1 cellular context compared by ENCODE assay signal in the genomic region with DNA sequence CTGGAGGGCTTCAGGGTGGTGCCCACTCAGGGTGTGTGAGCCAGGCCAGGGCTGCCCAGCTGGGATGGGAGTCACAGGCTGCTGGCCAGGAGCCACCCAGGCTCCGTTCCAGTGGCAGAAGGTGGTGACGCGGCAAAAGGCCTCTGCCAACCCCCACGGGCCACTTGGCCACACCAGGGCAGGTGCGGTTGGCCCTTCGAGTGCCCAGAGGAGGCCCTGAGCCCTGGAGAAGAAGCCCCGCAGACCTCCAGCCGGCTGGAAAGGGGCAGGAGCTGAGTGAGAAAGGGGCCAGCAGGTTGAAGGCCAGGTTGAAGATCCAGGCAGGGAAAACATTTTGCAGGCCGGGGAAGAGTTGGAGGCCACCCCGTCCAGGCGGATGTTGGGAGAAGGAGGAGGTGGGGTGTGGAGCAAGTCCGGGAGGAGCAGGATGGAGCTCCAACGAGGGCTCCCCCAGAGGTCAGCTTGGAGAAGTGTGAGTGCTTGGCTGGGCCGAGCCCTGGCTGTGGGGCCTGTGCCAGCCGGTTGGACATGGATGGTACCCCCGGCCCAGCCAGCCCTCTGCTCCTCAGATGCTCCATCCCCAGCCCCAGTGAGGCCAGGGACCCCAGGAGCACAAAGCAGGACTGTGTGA.
TF ChIP-seq lines count a peak whose summit lies in the region.

No MANE protein-coding gene starts in this region.

TF ChIP-seq in GM23338, 12 proteins besides CTCF, POLR2A, EP300 and RAD21 (continued from another document):
- TF ChIP-seq, protein P1, sequence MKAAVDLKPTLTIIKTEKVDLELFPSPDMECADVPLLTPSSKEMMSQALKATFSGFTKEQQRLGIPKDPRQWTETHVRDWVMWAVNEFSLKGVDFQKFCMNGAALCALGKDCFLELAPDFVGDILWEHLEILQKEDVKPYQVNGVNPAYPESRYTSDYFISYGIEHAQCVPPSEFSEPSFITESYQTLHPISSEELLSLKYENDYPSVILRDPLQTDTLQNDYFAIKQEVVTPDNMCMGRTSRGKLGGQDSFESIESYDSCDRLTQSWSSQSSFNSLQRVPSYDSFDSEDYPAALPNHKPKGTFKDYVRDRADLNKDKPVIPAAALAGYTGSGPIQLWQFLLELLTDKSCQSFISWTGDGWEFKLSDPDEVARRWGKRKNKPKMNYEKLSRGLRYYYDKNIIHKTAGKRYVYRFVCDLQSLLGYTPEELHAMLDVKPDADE (IDR thresholded peaks at IDR 0.05) = no peak
- TF ChIP-seq ZNF331 (CRISPR knock-in tag; IDR thresholded peaks at IDR 0.05; ENCODE audit: low read depth) (no peak), JUNB (IDR thresholded peaks at IDR 0.05; ENCODE audit: unreplicated experiment) (no peak)
- TF ChIP-seq, protein P2, sequence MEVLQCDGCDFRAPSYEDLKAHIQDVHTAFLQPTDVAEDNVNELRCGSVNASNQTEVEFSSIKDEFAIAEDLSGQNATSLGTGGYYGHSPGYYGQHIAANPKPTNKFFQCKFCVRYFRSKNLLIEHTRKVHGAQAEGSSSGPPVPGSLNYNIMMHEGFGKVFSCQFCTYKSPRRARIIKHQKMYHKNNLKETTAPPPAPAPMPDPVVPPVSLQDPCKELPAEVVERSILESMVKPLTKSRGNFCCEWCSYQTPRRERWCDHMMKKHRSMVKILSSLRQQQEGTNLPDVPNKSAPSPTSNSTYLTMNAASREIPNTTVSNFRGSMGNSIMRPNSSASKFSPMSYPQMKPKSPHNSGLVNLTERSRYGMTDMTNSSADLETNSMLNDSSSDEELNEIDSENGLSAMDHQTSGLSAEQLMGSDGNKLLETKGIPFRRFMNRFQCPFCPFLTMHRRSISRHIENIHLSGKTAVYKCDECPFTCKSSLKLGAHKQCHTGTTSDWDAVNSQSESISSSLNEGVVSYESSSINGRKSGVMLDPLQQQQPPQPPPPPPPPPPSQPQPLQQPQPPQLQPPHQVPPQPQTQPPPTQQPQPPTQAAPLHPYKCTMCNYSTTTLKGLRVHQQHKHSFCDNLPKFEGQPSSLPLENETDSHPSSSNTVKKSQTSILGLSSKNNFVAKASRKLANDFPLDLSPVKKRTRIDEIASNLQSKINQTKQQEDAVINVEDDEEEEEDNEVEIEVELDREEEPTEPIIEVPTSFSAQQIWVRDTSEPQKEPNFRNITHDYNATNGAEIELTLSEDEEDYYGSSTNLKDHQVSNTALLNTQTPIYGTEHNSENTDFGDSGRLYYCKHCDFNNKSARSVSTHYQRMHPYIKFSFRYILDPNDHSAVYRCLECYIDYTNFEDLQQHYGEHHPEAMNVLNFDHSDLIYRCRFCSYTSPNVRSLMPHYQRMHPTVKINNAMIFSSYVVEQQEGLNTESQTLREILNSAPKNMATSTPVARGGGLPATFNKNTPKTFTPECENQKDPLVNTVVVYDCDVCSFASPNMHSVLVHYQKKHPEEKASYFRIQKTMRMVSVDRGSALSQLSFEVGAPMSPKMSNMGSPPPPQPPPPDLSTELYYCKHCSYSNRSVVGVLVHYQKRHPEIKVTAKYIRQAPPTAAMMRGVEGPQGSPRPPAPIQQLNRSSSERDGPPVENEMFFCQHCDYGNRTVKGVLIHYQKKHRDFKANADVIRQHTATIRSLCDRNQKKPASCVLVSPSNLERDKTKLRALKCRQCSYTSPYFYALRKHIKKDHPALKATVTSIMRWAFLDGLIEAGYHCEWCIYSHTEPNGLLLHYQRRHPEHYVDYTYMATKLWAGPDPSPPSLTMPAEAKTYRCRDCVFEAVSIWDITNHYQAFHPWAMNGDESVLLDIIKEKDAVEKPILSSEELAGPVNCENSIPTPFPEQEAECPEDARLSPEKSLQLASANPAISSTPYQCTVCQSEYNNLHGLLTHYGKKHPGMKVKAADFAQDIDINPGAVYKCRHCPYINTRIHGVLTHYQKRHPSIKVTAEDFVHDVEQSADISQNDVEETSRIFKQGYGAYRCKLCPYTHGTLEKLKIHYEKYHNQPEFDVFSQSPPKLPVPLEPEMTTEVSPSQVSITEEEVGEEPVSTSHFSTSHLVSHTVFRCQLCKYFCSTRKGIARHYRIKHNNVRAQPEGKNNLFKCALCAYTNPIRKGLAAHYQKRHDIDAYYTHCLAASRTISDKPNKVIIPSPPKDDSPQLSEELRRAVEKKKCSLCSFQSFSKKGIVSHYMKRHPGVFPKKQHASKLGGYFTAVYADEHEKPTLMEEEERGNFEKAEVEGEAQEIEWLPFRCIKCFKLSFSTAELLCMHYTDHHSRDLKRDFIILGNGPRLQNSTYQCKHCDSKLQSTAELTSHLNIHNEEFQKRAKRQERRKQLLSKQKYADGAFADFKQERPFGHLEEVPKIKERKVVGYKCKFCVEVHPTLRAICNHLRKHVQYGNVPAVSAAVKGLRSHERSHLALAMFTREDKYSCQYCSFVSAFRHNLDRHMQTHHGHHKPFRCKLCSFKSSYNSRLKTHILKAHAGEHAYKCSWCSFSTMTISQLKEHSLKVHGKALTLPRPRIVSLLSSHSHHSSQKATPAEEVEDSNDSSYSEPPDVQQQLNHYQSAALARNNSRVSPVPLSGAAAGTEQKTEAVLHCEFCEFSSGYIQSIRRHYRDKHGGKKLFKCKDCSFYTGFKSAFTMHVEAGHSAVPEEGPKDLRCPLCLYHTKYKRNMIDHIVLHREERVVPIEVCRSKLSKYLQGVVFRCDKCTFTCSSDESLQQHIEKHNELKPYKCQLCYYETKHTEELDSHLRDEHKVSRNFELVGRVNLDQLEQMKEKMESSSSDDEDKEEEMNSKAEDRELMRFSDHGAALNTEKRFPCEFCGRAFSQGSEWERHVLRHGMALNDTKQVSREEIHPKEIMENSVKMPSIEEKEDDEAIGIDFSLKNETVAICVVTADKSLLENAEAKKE (CRISPR knock-in tag; IDR thresholded peaks at IDR 0.05) = no peak
